8 cellular contexts compared by ENCODE assay signal in the genomic region with DNA sequence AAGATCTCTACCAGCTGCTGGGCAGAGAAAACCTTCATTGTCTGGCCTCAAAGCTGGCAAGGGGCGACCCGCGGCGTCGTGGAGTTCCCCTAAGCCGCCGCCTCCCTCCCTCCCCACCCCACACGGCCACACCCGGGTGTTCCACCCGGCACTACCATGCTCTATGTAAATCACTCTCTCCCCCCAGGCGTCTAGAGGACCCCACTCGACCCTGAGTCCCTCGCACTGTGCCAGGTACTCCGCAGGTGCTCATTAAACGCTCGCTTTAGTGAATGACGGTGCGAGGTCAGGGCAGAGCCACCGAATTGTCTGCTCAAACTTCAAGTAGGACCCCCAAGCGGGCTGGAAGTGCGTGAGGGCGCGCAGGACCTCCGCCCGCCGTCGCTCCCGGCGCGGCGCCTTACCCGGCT. TPM values are rescaled to one million over a fixed set of nuclear protein-coding genes. Genes with fewer than 3 reads are reported as not detected.
A peak's percentile ranks its signal among the peaks of the same experiment; 100 is the strongest.
DNase-seq lines count a peak whose midpoint lies in the region; ATAC-seq and TF ChIP-seq lines count a peak whose summit lies in the region.

No MANE protein-coding gene starts in this region.

- H3K36me3 ChIP-seq in DOHH2 (ENCODE audit: control insufficient read depth, low read length) (no peaks in the 10 kb centered on the region), MG63 (no peaks in the 10 kb centered on the region; the same call in 1 of the 2 replicates), prostate gland (no peaks in the 10 kb centered on the region)

- no peak for TF ChIP-seq CTCF in DOHH2 (IDR thresholded peaks at IDR 0.05; ENCODE audit: low read depth, low read length, poor library complexity, severe bottlenecking)
- no peak for TF ChIP-seq CTCF in fibroblast of mammary gland (conservative IDR thresholded peaks at IDR 0.05; ENCODE audit: control insufficient read depth, insufficient read depth, low read depth, low read length)
- TF ChIP-seq CTCF in prostate gland (IDR thresholded peaks at IDR 0.05): no peak

- H3K4me3 ChIP-seq in DOHH2 (ENCODE audit: low read length) (peak overlapping the region; percentile 82), MG63 (peak overlapping the region; percentile 63), fibroblast of mammary gland (ENCODE audit: control insufficient read depth, low read depth, low read length) (peak overlapping the region; percentile 62), prostate gland (peak overlapping the region; percentile 74 to 75)

- H3F3A ChIP-seq in DOHH2 (ENCODE audit: control insufficient read depth, insufficient read depth): no peaks in the 10 kb centered on the region

- DNase-seq in MG63 (peak; percentile 28), activated T-cell treated with anti-CD3 and anti-CD28 coated beads for 48 hours (ENCODE audit: low read depth) (peak; percentile 10), fibroblast of mammary gland (ENCODE audit: low read depth) (no peak), prostate gland (ENCODE audit: low spot score) (no peak), NCI-H187 treated with DMSO at 0.1 percent for 48 hours (lab: John Stamatoyannopoulos, UW) (no peak), superior temporal gyrus (ENCODE audit: extremely low spot score) (no peak)

- no peaks in the 10 kb centered on the region for H3K9me2 ChIP-seq in DOHH2 (replicated peaks; ENCODE audit: control insufficient read depth, low read length)

- no peaks in the 10 kb centered on the region for H3K79me2 ChIP-seq in DOHH2 (ENCODE audit: control insufficient read depth, low read length)

- H3K9me3 ChIP-seq in DOHH2 (ENCODE audit: control insufficient read depth, insufficient read depth, low read length) (peaks cover 16% of the 10 kb centered on the region), MG63 (peaks cover 2% of the 10 kb centered on the region; the same call in 1 of the 2 replicates), prostate gland (no peaks in the 10 kb centered on the region)

- peak; percentile 22 for ATAC-seq in GM21723 (IDR thresholded peaks at IDR 0.05; ENCODE audit: unreplicated experiment)

- H3K27me3 ChIP-seq in DOHH2 (ENCODE audit: control insufficient read depth, low read length): peaks cover 13% of the 10 kb centered on the region
- H3K27me3 ChIP-seq in MG63: no peaks in the 10 kb centered on the region
- no peaks in the 10 kb centered on the region for H3K27me3 ChIP-seq in prostate gland (replicated peaks; ENCODE audit: insufficient read depth)

- intact Hi-C loops in prostate gland (cut with DNase I): loop anchor here (10.0 kb wide), 1 partner anchor 697 kb away; no protein-coding TSS in a partner anchor

- WGBS in prostate gland: 11% methylated on average over 32 of the region's 32 CpGs

- H4K20me1 ChIP-seq in DOHH2 (ENCODE audit: control insufficient read depth, insufficient read depth, low read depth, low read length): no peaks in the 10 kb centered on the region

- H3K27ac ChIP-seq in DOHH2 (ENCODE audit: low read depth, low read length): no peak overlapping the region
- H3K27ac ChIP-seq in prostate gland: peak overlapping the region; percentile 91 to 93

- H3K4me2 ChIP-seq in DOHH2 (ENCODE audit: low read length): peak overlapping the region; percentile 96

- no peak for TF ChIP-seq POLR2A in prostate gland (IDR thresholded peaks at IDR 0.05)

- peaks cover 13% of the 10 kb centered on the region for H3K4me1 ChIP-seq in DOHH2 (ENCODE audit: control insufficient read depth, low read length)
- peaks cover 7% of the 10 kb centered on the region for H3K4me1 ChIP-seq in prostate gland (replicated peaks)

RNA-seq across cellular contexts. Expression of a gene that starts 0.6 kb away (rescaled TPM):
- 21.4 and 24.9 TPM in 2 replicates for total RNA-seq in MG63 (2014; rRNA removed; shearing (Covaris generic); ENCODE audit: low replicate concordance)
- 10 to 100 TPM; 21.9 to 46.4 TPM for total RNA-seq in prostate gland

Comparison
In these comparisons a context has a peak if more than half of its experiments do, and no peak if none do; other contexts are left out.
1. DNase-seq: peak in MG63 (single experiment) and activated T-cell treated with anti-CD3 and anti-CD28 coated beads for 48 hours (single experiment); none in fibroblast of mammary gland (single experiment), prostate gland (single experiment), NCI-H187 treated with DMSO at 0.1 percent for 48 hours (single experiment) and superior temporal gyrus (single experiment).
2. Peak in every context shown above with its lines, with median percentiles within 50 percentile points of each other: H3K4me3 ChIP-seq.